ENCODE assay signal across 28 cellular contexts in the genomic region with DNA sequence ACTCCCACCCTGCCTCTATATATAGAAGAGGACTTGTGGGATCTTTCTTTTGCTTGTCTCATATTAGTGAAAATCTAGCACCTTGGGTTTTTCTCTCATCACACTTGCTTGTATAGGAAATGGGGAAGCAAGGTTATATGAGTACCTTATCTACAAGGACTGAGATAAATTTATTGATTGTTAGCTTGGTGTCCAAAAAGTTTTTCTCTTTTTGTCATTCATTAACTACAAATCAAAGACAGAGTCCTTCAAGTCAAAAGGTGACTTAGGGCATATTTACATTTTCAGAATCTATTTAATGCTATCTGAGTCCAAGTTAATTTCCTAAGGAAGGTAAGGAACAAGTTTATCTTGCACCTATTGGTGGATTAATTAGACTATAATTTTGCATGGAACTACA. TPM values are rescaled to one million over a fixed set of nuclear protein-coding genes. Genes with fewer than 3 reads are reported as not detected.
A peak's percentile ranks its signal among the peaks of the same experiment; 100 is the strongest.
DNase-seq lines count a peak whose midpoint lies in the region; ATAC-seq, FAIRE-seq and TF ChIP-seq lines count a peak whose summit lies in the region.
"Had no signal": no experiment of that assay in that cellular context is flagged by ENCODE, and none has a peak within 500 bp of the region (broad histone marks: within the 10 kb centered on the region; RNA-seq: fewer than 3 reads in every experiment).

No MANE protein-coding gene starts in this region.

- H3K9me2 ChIP-seq in OCI-LY7 (ENCODE audit: insufficient read depth, low read length), result no peaks in the 10 kb centered on the region

- H3K27ac ChIP-seq in body of pancreas, result no peak overlapping the region
- no peak overlapping the region for H3K27ac ChIP-seq in HepG2 (ENCODE audit: extremely low read length, insufficient read depth, low read length)
- H3K27ac ChIP-seq in small intestine (ENCODE audit: low read depth in 1 of 2, low read length in 1 of 2), result no peak overlapping the region
- H3K27ac ChIP-seq in OCI-LY7 (ENCODE audit: low read depth, low read length, poor library complexity, severe bottlenecking), result no peak overlapping the region
- H3K27ac ChIP-seq: BLaER1 had no signal

- H4K20me1 ChIP-seq in HepG2 (ENCODE audit: insufficient read depth, low read length), result no peaks in the 10 kb centered on the region
- H4K20me1 ChIP-seq in OCI-LY7 (ENCODE audit: insufficient read depth, low read length), result no peaks in the 10 kb centered on the region
- H4K20me1 ChIP-seq: BLaER1 had no signal

- BruUV-seq in HepG2 (replicated peaks; lab: Mats Ljungman, UMichigan), result no TSS peak
- BruUV-seq in OCI-LY7 (replicated peaks; lab: Mats Ljungman, UMichigan), result no TSS peak

- H3K4me1 ChIP-seq in body of pancreas (peaks cover 11% of the 10 kb centered on the region), HepG2 (ENCODE audit: insufficient read depth, low read length) (peaks cover 10% of the 10 kb centered on the region), small intestine (ENCODE audit: control insufficient read depth in 2 of 2, insufficient read depth in 1 of 2, low read depth in 1 of 2, low read length in 1 of 2) (no peaks in the 10 kb centered on the region), OCI-LY7 (ENCODE audit: insufficient read depth, low read length, poor library complexity, severe bottlenecking) (no peaks in the 10 kb centered on the region)
- H3K4me1 ChIP-seq: BE2C, BLaER1 had no signal

- ATAC-seq in body of pancreas, result peak; percentile 64
- peak; percentile 64 for ATAC-seq in HepG2

- CTCF ChIA-PET in HepG2 (lab: Yijun Ruan, JAX; ENCODE audit: low intra/inter-chr PET ratio, low total read pairs) (no interaction called here), OCI-LY7 (lab: Charles Lee; ENCODE audit: unreplicated experiment) (no interaction called here)

- in situ Hi-C loops in HepG2 (cut with HindIII; ENCODE audit: extremely low pct_ligation_motif_present, low pct_unique_long_range_greater_than_20kb), result no loop called here

- no peaks in the 10 kb centered on the region for H3K9me3 ChIP-seq in body of pancreas
- H3K9me3 ChIP-seq in HepG2 (ENCODE audit: low read length), result no peaks in the 10 kb centered on the region
- no peaks in the 10 kb centered on the region for H3K9me3 ChIP-seq in small intestine (ENCODE audit: control insufficient read depth, low read depth)
- H3K9me3 ChIP-seq in OCI-LY7 (ENCODE audit: low read length), result no peaks in the 10 kb centered on the region
- H3K9me3 ChIP-seq: BE2C, BLaER1 had no signal

- intact Hi-C loops in body of pancreas (cut with DNase I) (no loop called here), HepG2 (cut with micrococcal nuclease; ENCODE audit: unreplicated experiment) (no loop called here), OCI-LY7 (cut with micrococcal nuclease; ENCODE audit: unreplicated experiment) (no loop called here)

- H2AFZ ChIP-seq in HepG2 (ENCODE audit: low read length) (no peak overlapping the region), OCI-LY7 (ENCODE audit: low read length) (no peak overlapping the region)

- H3K27me3 ChIP-seq in body of pancreas, result no peaks in the 10 kb centered on the region
- 0 out of 5 replicates have a peak, but pooled peaks cover 0 to 5% of the 10 kb centered on the region in 2 experiments for H3K27me3 ChIP-seq in HepG2 (ENCODE audit: control insufficient read depth in 1 of 2, insufficient read depth in 2 of 2, low read length in 2 of 2)
- peaks cover 0 to 3% of the 10 kb centered on the region in 2 donors for H3K27me3 ChIP-seq in small intestine (ENCODE audit: control insufficient read depth in 2 of 2, insufficient read depth in 2 of 2, low read length in 2 of 2)
- H3K27me3 ChIP-seq: BLaER1 had no signal

- no peak for TF ChIP-seq RAD21 in HepG2 (CRISPR knock-in tag; IDR thresholded peaks at IDR 0.05)

- FAIRE-seq in HepG2 (lab: Jason Lieb, UNC) (no peak), small intestine (lab: Jason Lieb, UNC) (no peak)
- FAIRE-seq: A204.1, GM12891, GM19239 had no signal

- no peak for TF ChIP-seq CTCF in body of pancreas (IDR thresholded peaks at IDR 0.05)
- no peak for TF ChIP-seq CTCF in HepG2 (CRISPR knock-in tag; IDR thresholded peaks at IDR 0.05)
- no peak for TF ChIP-seq CTCF in OCI-LY7 (conservative IDR thresholded peaks at IDR 0.05; ENCODE audit: low read length)

- DNase-seq in HuH-7.5 (ENCODE audit: low spot score), result peak; percentile 23
- no peak for DNase-seq in body of pancreas
- no peak for DNase-seq in HepG2 (ENCODE audit: low spot score)
- peak; percentile 78 for DNase-seq in small intestine
- DNase-seq in effector CD8-positive, alpha-beta T cell (lab: John Stamatoyannopoulos, UW), result no peak
- DNase-seq in OCI-LY7 (ENCODE audit: low spot score), result no peak
- no peak for DNase-seq in GDM1 (lab: John Stamatoyannopoulos, UW)
- DNase-seq: 8988T; ACHN; BE2C; C1 segment of cervical spinal cord; CD4-positive, alpha-beta memory T cell; CD4-positive, CD25-positive, alpha-beta regulatory T cell; CD8-positive, alpha-beta memory T cell; COR-L47; DMS 273 treated with DMSO at 0.1 percent for 48 hours; DMS153; DMS53; DMS79; DND-41; EL; GF-D8 had no signal

- H3K4me2 ChIP-seq in HepG2 (ENCODE audit: low read depth, low read length) (no peak overlapping the region), OCI-LY7 (ENCODE audit: low read length) (no peak overlapping the region)
- H3K4me2 ChIP-seq: BLaER1 had no signal

- H3K79me2 ChIP-seq in HepG2 (ENCODE audit: insufficient read depth, low read length) (no peaks in the 10 kb centered on the region), OCI-LY7 (ENCODE audit: insufficient read depth, low read depth, low read length) (no peaks in the 10 kb centered on the region)

- H3K36me3 ChIP-seq in body of pancreas (replicated peaks in 1 of 2; ENCODE audit: insufficient read depth in 1 of 2, low read depth in 2 of 2), result no peaks in the 10 kb centered on the region
- H3K36me3 ChIP-seq in HepG2 (replicated peaks in 1 of 2; ENCODE audit: control insufficient read depth in 1 of 2, insufficient read depth in 2 of 2, low read length in 2 of 2), result no peaks in the 10 kb centered on the region
- H3K36me3 ChIP-seq in small intestine (ENCODE audit: control insufficient read depth in 2 of 2, insufficient read depth in 2 of 2, low read length in 2 of 2), result no peaks in the 10 kb centered on the region
- no peaks in the 10 kb centered on the region for H3K36me3 ChIP-seq in OCI-LY7 (ENCODE audit: insufficient read depth, low read length)
- H3K36me3 ChIP-seq: BE2C, BLaER1 had no signal

- POLR2A ChIA-PET in HepG2 (lab: Yijun Ruan, JAX), result no interaction called here
- POLR2A ChIA-PET in OCI-LY7 (lab: Charles Lee), result interaction anchor here (0.7 kb wide), 1 partner anchor 443 kb away, joined by 3 read pairs; no protein-coding TSS in a partner anchor

- H3K4me3 ChIP-seq in body of pancreas, result no peak overlapping the region
- no peak overlapping the region for H3K4me3 ChIP-seq in HepG2 (replicated peaks in 1 of 3; ENCODE audit: insufficient read depth in 1 of 3, low read depth in 2 of 3, low read length in 3 of 3)
- no peak overlapping the region for H3K4me3 ChIP-seq in small intestine (ENCODE audit: low read depth in 1 of 2, low read length in 2 of 2)
- H3K4me3 ChIP-seq in OCI-LY7 (ENCODE audit: low read depth, low read length, poor library complexity, severe bottlenecking), result no peak overlapping the region
- H3K4me3 ChIP-seq: BLaER1 had no signal

- TF ChIP-seq POLR2A in body of pancreas (IDR thresholded peaks at IDR 0.05) (no peak), HepG2 (IDR thresholded peaks at IDR 0.05; ENCODE audit: insufficient read depth in 1 of 2, low read depth in 2 of 2, low read length in 2 of 2) (no peak)

- no peak overlapping the region for H3K9ac ChIP-seq in HepG2 (ENCODE audit: insufficient read depth, low read depth, low read length)
- H3K9ac ChIP-seq: BLaER1 had no signal

- TF ChIP-seq EP300 in HepG2 (IDR thresholded peaks at IDR 0.05; ENCODE audit: low read depth in 2 of 2, low read length in 2 of 2) (0 out of 4 replicates have a peak, but pooled peaks of 1 of the 2 experiments have one; percentile 14), HepG2 (CRISPR knock-in tag; IDR thresholded peaks at IDR 0.05; ENCODE audit: borderline replicate concordance) (no peak)

TF ChIP-seq in HepG2, 621 proteins besides CTCF, POLR2A, EP300 and RAD21 (continues in another document):
- TF ChIP-seq SOX13 (IDR thresholded peaks at IDR 0.05), result no peak
- TF ChIP-seq SOX13 (CRISPR knock-in tag; conservative IDR thresholded peaks at IDR 0.05 in 1 of 2, IDR thresholded peaks at IDR 0.05 in 1 of 2), result peak in 1 of 2 experiments; percentile 49; a peak in 1 of 4 replicates
- peak; percentile 57; the same call in 1 of the 2 replicates for TF ChIP-seq GATA4 (IDR thresholded peaks at IDR 0.05; ENCODE audit: borderline replicate concordance, low read depth)
- no peak for TF ChIP-seq FOXP1 (IDR thresholded peaks at IDR 0.05)
- peak; percentile 39; the same call in 1 of the 2 replicates for TF ChIP-seq FOXP1 (CRISPR knock-in tag; IDR thresholded peaks at IDR 0.05)

RNA-seq across cellular contexts. Expression of a gene that starts 42.4 kb away (rescaled TPM):
- total RNA-seq in body of pancreas (1 to 10 TPM; 5.7 to 8.6 TPM), HepG2 (2016; rRNA removed; fragmentation: Illumina TruSeq; extraction: Trizol) (0.03 TPM in 1 of 2 replicates, not detected in the other), OCI-LY7 (2022) (0.33 and 0.57 TPM in 2 replicates)
- total RNA-seq in HepG2 (2016; cell fraction: cytosol; rRNA removed; fragmentation: Illumina TruSeq; extraction: Trizol; ENCODE audit: low read depth), result not detected in 2 replicates
- 0.03 TPM in 1 of 2 replicates, not detected in the other for total RNA-seq in HepG2 (2016; cell fraction: insoluble cytoplasmic fraction; rRNA removed; fragmentation: Illumina TruSeq; extraction: Trizol)
- not detected in 2 replicates for total RNA-seq in HepG2 (2016; cell fraction: membrane; rRNA removed; fragmentation: Illumina TruSeq; extraction: Trizol)
- not detected in 2 replicates for total RNA-seq in HepG2 (2016; cell fraction: nucleus; rRNA removed; fragmentation: Illumina TruSeq; extraction: Trizol)
- polyA plus RNA-seq in HepG2 (2011; rRNA removed) (not detected in 2 replicates), small intestine (under 1 TPM in 1 of 3 donors, not detected in 2; 0.01 TPM)
- under 0.01 TPM in 1 of 2 replicates, not detected in the other for polyA plus RNA-seq in HepG2 (2011; cell fraction: cytosol; rRNA removed)
- not detected in 2 replicates for polyA plus RNA-seq in HepG2 (2011; cell fraction: nucleus; rRNA removed)
- polyA plus RNA-seq in HepG2 (2012), result not detected in 2 replicates
- polyA plus RNA-seq in HepG2 (2016; cell fraction: cytosol; fragmentation: Illumina TruSeq; extraction: Trizol; ENCODE audit: low read depth), result not detected in 2 replicates
- not detected in 2 replicates for polyA plus RNA-seq in HepG2 (2016; cell fraction: insoluble cytoplasmic fraction; fragmentation: Illumina TruSeq; extraction: Trizol; ENCODE audit: low read depth)
- not detected in 2 replicates for polyA plus RNA-seq in HepG2 (2016; cell fraction: membrane; fragmentation: Illumina TruSeq; extraction: Trizol; ENCODE audit: low read depth)
- not detected in 2 replicates for polyA plus RNA-seq in HepG2 (2016; cell fraction: nucleus; fragmentation: Illumina TruSeq; extraction: Trizol; ENCODE audit: insufficient read depth, low read depth)
- polyA minus RNA-seq in HepG2 (2011; rRNA and poly(A)+ RNA removed; ENCODE audit: low replicate concordance), result not detected in 2 replicates
- not detected in 2 replicates for polyA minus RNA-seq in HepG2 (2011; cell fraction: cytosol; rRNA and poly(A)+ RNA removed)
- polyA minus RNA-seq in HepG2 (2011; cell fraction: nucleus; rRNA and poly(A)+ RNA removed), result under 0.01 TPM in 2 replicates
- 0.10 and 0.13 TPM in 2 replicates for total RNA-seq in OCI-LY7 (2014; rRNA removed; shearing (Covaris generic))
- total RNA-seq: CD4-positive, alpha-beta memory T cell; CD4-positive, CD25-positive, alpha-beta regulatory T cell; CD8-positive, alpha-beta memory T cell; G401 had no signal
- polyA plus RNA-seq: CD14-positive monocyte; CD4-positive, alpha-beta memory T cell; CD4-positive, CD25-positive, alpha-beta regulatory T cell; CD8-positive, alpha-beta memory T cell had no signal

Comparison
In these comparisons a context has a peak if more than half of its experiments do, and no peak if none do; other contexts are left out.
1. DNase-seq: peak in HuH-7.5 (single experiment) and small intestine (single experiment); none in body of pancreas (0 of 4), HepG2 (single experiment), effector CD8-positive, alpha-beta T cell (single experiment), OCI-LY7 (single experiment) and GDM1 (single experiment).